ENCODE assay signal across 17 cellular contexts in the genomic region with DNA sequence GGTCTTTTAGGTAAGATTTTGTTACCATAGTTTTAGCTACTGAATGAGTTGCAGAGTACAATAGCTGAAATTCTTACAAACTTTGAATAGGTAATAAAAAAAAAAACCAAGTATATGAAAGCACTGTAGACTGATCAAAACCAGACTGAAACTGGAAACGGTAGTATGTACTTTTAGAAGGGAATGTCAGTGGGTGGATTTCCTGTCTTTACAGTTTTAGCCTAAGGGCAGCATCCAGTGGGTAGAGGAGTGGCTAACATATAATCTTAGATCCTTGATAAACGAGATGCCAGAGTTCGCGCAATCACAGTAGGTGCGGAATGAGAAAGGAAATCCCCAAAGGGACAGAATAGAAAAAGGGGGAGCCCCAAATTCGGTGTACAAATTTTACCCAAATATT.
DNase-seq lines count a peak whose midpoint lies in the region; ATAC-seq and TF ChIP-seq lines count a peak whose summit lies in the region.
"Had no signal": no experiment of that assay in that cellular context is flagged by ENCODE, and none has a peak within 500 bp of the region (broad histone marks: within the 10 kb centered on the region; RNA-seq: fewer than 3 reads in every experiment).

No MANE protein-coding gene starts in this region.

- DNase-seq in CD4-positive, alpha-beta memory T cell: peak in 1 of 5 donors; percentile 28
- DNase-seq in H4 (ENCODE audit: low spot score) (peak; percentile 17), RWPE1 (ENCODE audit: low spot score) (peak; percentile 42), iris pigment epithelial cell (ENCODE audit: low read depth) (peak; percentile 40), RKO (ENCODE audit: low spot score) (no peak), putamen (ENCODE audit: low spot score) (no peak)
- DNase-seq: Caco-2, HCEC 1CT, NCI-H1436, NCI-H2029, NCI-H2171, NCI-H446 treated with DMSO at 0.1 percent for 48 hours, NCI-H748 treated with DMSO at 0.1 percent for 48 hours, SHP77 had no signal

- POLR2A ChIA-PET in CD4-positive, alpha-beta memory T cell (lab: Charles Lee; ENCODE audit: partially characterized antibody): interaction anchor here (1.4 kb wide), 1 partner anchor 9 kb away, joined by 3 read pairs; no protein-coding TSS in a partner anchor
- POLR2A ChIA-PET in RWPE1 (lab: Yijun Ruan, JAX; ENCODE audit: low non-redundant PET): no interaction called here

- H3K36me3 ChIP-seq in CD4-positive, alpha-beta memory T cell (ENCODE audit: insufficient read depth, low read length): no peaks in the 10 kb centered on the region

- H3K27me3 Mint-ChIP-seq in CD4-positive, alpha-beta memory T cell: peaks cover 0 to 1% of the 10 kb centered on the region in 2 donors

- no peak overlapping the region for H3K27ac ChIP-seq in CD4-positive, alpha-beta memory T cell (ENCODE audit: low read depth, low read length)
- no peak overlapping the region for H3K27ac ChIP-seq in RWPE1
- H3K27ac ChIP-seq: C4-2B had no signal

- H3K9me3 Mint-ChIP-seq in CD4-positive, alpha-beta memory T cell: peaks cover 0 to 27% (median 13%) of the 10 kb centered on the region in 8 donors

- no peaks in the 10 kb centered on the region for H3K4me1 ChIP-seq in CD4-positive, alpha-beta memory T cell (ENCODE audit: insufficient read depth, low read length)

- CTCF ChIA-PET in CD4-positive, alpha-beta memory T cell (lab: Charles Lee; ENCODE audit: partially characterized antibody): no interaction called here
- CTCF ChIA-PET in RWPE1 (lab: Yijun Ruan, JAX): no interaction called here

- H3K9me3 ChIP-seq in CD4-positive, alpha-beta memory T cell (ENCODE audit: control insufficient read depth in 1 of 2, low read length in 2 of 2): no peaks in the 10 kb centered on the region
- H3K9me3 ChIP-seq: Caco-2 had no signal

- H3K36me3 Mint-ChIP-seq in CD4-positive, alpha-beta memory T cell: peaks cover 9 to 36% of the 10 kb centered on the region in 2 donors

- peak overlapping the region in 7 of 8 donors; percentile 41 to 74 (median 59) for H3K4me3 Mint-ChIP-seq in CD4-positive, alpha-beta memory T cell

- peaks cover 7 to 14% (median 11%) of the 10 kb centered on the region in 4 donors for H3K4me1 Mint-ChIP-seq in CD4-positive, alpha-beta memory T cell

- H3K27me3 ChIP-seq in CD4-positive, alpha-beta memory T cell (ENCODE audit: insufficient read depth, low read length): no peaks in the 10 kb centered on the region

- H3K4me3 ChIP-seq in CD4-positive, alpha-beta memory T cell (ENCODE audit: low read length in 2 of 2): no peak overlapping the region
- H3K4me3 ChIP-seq: K562 had no signal

- H3K27ac Mint-ChIP-seq in CD4-positive, alpha-beta memory T cell: peak overlapping the region in 4 of 7 donors; percentile 33 to 66 (median 39)

- intact Hi-C loops in CD4-positive, alpha-beta memory T cell (cut with micrococcal nuclease): no loop called here

- TF ChIP-seq CTCF in RWPE1 (conservative IDR thresholded peaks at IDR 0.05; ENCODE audit: low read depth): no peak

- ATAC-seq in GM21515 (IDR thresholded peaks at IDR 0.05; ENCODE audit: unreplicated experiment): no peak
- ATAC-seq: K562 had no signal

Comparison
In these comparisons a context has a peak if more than half of its experiments do, and no peak if none do; other contexts are left out.
1. DNase-seq: peak in H4 (single experiment), RWPE1 (single experiment) and iris pigment epithelial cell (single experiment); none in RKO (single experiment) and putamen (single experiment).